ENCODE assay signal across 10 cellular contexts in genomic region chr11:65448074-65448417, GRCh38. TPM values are rescaled to one million over a fixed set of nuclear protein-coding genes. Genes with fewer than 3 reads are reported as not detected.
DNase-seq lines count a peak whose midpoint lies in the region; ATAC-seq and TF ChIP-seq lines count a peak whose summit lies in the region.
"Had no signal": no experiment of that assay in that cellular context is flagged by ENCODE, and none has a peak within 500 bp of the region (broad histone marks: within the 10 kb centered on the region; RNA-seq: fewer than 3 reads in every experiment).

No MANE protein-coding gene starts in this region.

- H3K9me3 Mint-ChIP-seq in HFFc6: peaks cover 80% of the 10 kb centered on the region
- H3K9me3 Mint-ChIP-seq in neural progenitor cell: peaks cover 22% of the 10 kb centered on the region

- no peaks in the 10 kb centered on the region for H3K27me3 ChIP-seq in AG04450 (ENCODE audit: control insufficient read depth, insufficient read depth, low read length)
- H3K27me3 ChIP-seq in brain microvascular endothelial cell (replicated peaks): no peaks in the 10 kb centered on the region
- no peaks in the 10 kb centered on the region for H3K27me3 ChIP-seq in neural progenitor cell

- H3K27me3 Mint-ChIP-seq in HFFc6 (ENCODE audit: insufficient read depth): peaks cover 89% of the 10 kb centered on the region
- H3K27me3 Mint-ChIP-seq in neural progenitor cell (ENCODE audit: insufficient read depth, low read depth): peaks cover 11% of the 10 kb centered on the region

- H3K4me1 Mint-ChIP-seq in HFFc6 (ENCODE audit: low read depth): peaks cover 71% of the 10 kb centered on the region
- peaks cover 35% of the 10 kb centered on the region for H3K4me1 Mint-ChIP-seq in neural progenitor cell

- H3K36me3 ChIP-seq in brain microvascular endothelial cell (replicated peaks) (peaks cover 30% of the 10 kb centered on the region), neural progenitor cell (no peaks in the 10 kb centered on the region)

- CTCF ChIA-PET in AG04450 (lab: Charles Lee): no interaction called here

- H3K79me2 ChIP-seq in neural progenitor cell (ENCODE audit: low read depth): no peaks in the 10 kb centered on the region

- H3K9me3 ChIP-seq in AG04450 (ENCODE audit: control insufficient read depth, insufficient read depth, low read length) (peaks cover 4% of the 10 kb centered on the region; the same call in 1 of the 2 replicates), neural progenitor cell (ENCODE audit: low read depth) (no peaks in the 10 kb centered on the region)

- peak overlapping the region; percentile 61 for H3K27ac ChIP-seq in AG04450 (ENCODE audit: low read depth, low read length)
- H3K27ac ChIP-seq in brain microvascular endothelial cell: peak overlapping the region; percentile 0
- H3K27ac ChIP-seq in neural progenitor cell: no peak overlapping the region

- H3K4me2 ChIP-seq in neural progenitor cell: no peak overlapping the region

- no peaks in the 10 kb centered on the region for H4K20me1 ChIP-seq in neural progenitor cell (ENCODE audit: low read depth)

- H2AFZ ChIP-seq in neural progenitor cell (replicated peaks): no peak overlapping the region

- H3K36me3 Mint-ChIP-seq in HFFc6 (ENCODE audit: low read depth) (peaks cover 56% of the 10 kb centered on the region), neural progenitor cell (peaks cover 4% of the 10 kb centered on the region)

- H3F3A ChIP-seq in neural progenitor cell (ENCODE audit: low read depth): peaks cover 3% of the 10 kb centered on the region

- H3K4me3 Mint-ChIP-seq in HFFc6 (peak overlapping the region; percentile 68), neural progenitor cell (no peak overlapping the region)
- H3K4me3 Mint-ChIP-seq: H9 had no signal

- TF ChIP-seq CTCF in AG04450 (IDR thresholded peaks at IDR 0.05; ENCODE audit: low read depth, low read length) (no peak), HFFc6 (IDR thresholded peaks at IDR 0.05) (no peak), brain microvascular endothelial cell (IDR thresholded peaks at IDR 0.05; ENCODE audit: low read depth, low read length, missing control alignments) (no peak), neural progenitor cell (IDR thresholded peaks at IDR 0.05) (no peak), omental fat pad (IDR thresholded peaks at IDR 0.05) (no peak)

- no peak overlapping the region for H3K9ac ChIP-seq in neural progenitor cell

- ATAC-seq in GM21576 (IDR thresholded peaks at IDR 0.05; ENCODE audit: unreplicated experiment): no peak
- no peak for ATAC-seq in omental fat pad (ENCODE audit: low FRiP score)
- no peak for ATAC-seq in HG02763 (IDR thresholded peaks at IDR 0.05; ENCODE audit: unreplicated experiment)
- no peak for ATAC-seq in HG03460 (IDR thresholded peaks at IDR 0.05; ENCODE audit: unreplicated experiment)

- H3K4me1 ChIP-seq in neural progenitor cell: no peaks in the 10 kb centered on the region

- H3K27ac Mint-ChIP-seq in HFFc6 (peak overlapping the region; percentile 82), neural progenitor cell (peak overlapping the region; percentile 28)
- H3K27ac Mint-ChIP-seq: H9 had no signal

- POLR2A ChIA-PET in AG04450 (lab: Yijun Ruan, JAX): interaction anchor here (0.7 to 11.0 kb wide), 7 partner anchors 11 to 116 kb away, joined by 3 to 322 read pairs (median 5); partner anchors contain the start of gene MALAT1

- H3K4me3 ChIP-seq in AG04450 (ENCODE audit: low read depth, low read length) (no peak overlapping the region), brain microvascular endothelial cell (ENCODE audit: low read depth, low read length) (no peak overlapping the region), neural progenitor cell (no peak overlapping the region)

- in situ Hi-C loops in brain microvascular endothelial cell (cut with HindIII; ENCODE audit: low pct_ligation_motif_present, low sequenced_read_pairs): no loop called here

- no peak for DNase-seq in AG04450 (ENCODE audit: low read depth, low spot score)
- no peak for DNase-seq in HFFc6
- DNase-seq in brain microvascular endothelial cell: no peak
- no peak for DNase-seq in neural progenitor cell (ENCODE audit: low spot score)
- no peak for DNase-seq in omental fat pad (ENCODE audit: low spot score)
- DNase-seq: SHP77 treated with DMSO at 0.1 percent for 48 hours had no signal

RNA-seq across cellular contexts. Expression of gene NEAT1, which starts 25.4 kb away (rescaled TPM):
- 72.3 and 83.3 TPM in 2 replicates for polyA plus RNA-seq in AG04450 (2011; rRNA removed)
- 202 and 210 TPM in 2 replicates for polyA minus RNA-seq in AG04450 (2011; rRNA and poly(A)+ RNA removed)
- total RNA-seq in HFFc6 (2021; fragmentation: NEBNext Ultra II Directional; extraction: Animal tissue kit (Norgen Biotek cat#: 25700)): 100 to 1,000 TPM; 185 to 250 (median 213) TPM
- total RNA-seq in neural progenitor cell (ENCODE audit: low replicate concordance) (2.8 and 4.0 TPM in 2 replicates), omental fat pad (1,000 to 10,000 TPM in 1 of 4 donors, 100 to 1,000 TPM in 3; 447 to 1,169 (median 678) TPM)

RNA-seq across cellular contexts. Expression of gene MALAT1, which starts 50.8 kb away (rescaled TPM):
- polyA plus RNA-seq in AG04450 (2011; rRNA removed): 1,149 and 1,465 TPM in 2 replicates
- polyA minus RNA-seq in AG04450 (2011; rRNA and poly(A)+ RNA removed): 15,934 and 21,970 TPM in 2 replicates
- total RNA-seq in HFFc6 (2021; fragmentation: NEBNext Ultra II Directional; extraction: Animal tissue kit (Norgen Biotek cat#: 25700)): 1,000 to 10,000 TPM; 3,136 to 4,087 (median 3,570) TPM
- 5,397 and 9,030 TPM in 2 replicates for total RNA-seq in neural progenitor cell (ENCODE audit: low replicate concordance)
- total RNA-seq in omental fat pad: over 10,000 TPM; 11,614 to 21,764 (median 16,063) TPM

Comparison
In these comparisons a context has a peak if more than half of its experiments do, and no peak if none do; other contexts are left out.
1. RNA of gene NEAT1, which starts 25.4 kb away (total RNA-seq): 447 to 1,169 TPM in omental fat pad and 185 to 250 TPM in HFFc6; 2.8 to 4.0 TPM in neural progenitor cell; every median in the first group is over 10 times any median in the second.